ENCODE assay signal across 19 cellular contexts in the genomic region with DNA sequence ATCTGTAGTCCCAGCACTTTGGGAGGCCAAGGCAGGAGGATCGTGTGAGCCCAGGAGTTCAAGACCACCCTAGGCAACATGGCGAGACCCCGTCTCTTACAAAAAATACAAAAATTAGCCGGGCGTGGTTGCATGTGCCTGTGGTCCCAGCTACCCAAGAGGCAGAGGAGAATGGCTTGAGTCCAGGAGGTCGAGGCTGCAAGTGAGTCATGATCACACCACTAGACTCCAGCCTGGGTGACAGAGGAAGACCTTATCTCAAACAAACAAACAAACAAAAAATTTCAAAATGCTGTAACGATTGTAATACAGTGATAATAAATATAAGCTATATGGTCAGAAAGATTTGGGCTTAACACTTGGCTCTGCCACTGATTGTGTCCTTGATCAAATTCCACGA. TPM values are rescaled to one million over a fixed set of nuclear protein-coding genes. Genes with fewer than 3 reads are reported as not detected.
DNase-seq lines count a peak whose midpoint lies in the region; ATAC-seq, FAIRE-seq and TF ChIP-seq lines count a peak whose summit lies in the region.
"Had no signal": no experiment of that assay in that cellular context is flagged by ENCODE, and none has a peak within 500 bp of the region (broad histone marks: within the 10 kb centered on the region; RNA-seq: fewer than 3 reads in every experiment).

No MANE protein-coding gene starts in this region.

- DNase-seq in GM18507 (ENCODE audit: extremely low spot score, insufficient read length, low read depth) = no peak
- DNase-seq in RPMI7951 (ENCODE audit: low read depth) = peak; percentile 16
- DNase-seq in choroid plexus epithelial cell (ENCODE audit: low read depth) = peak; percentile 40
- peak; percentile 55 for DNase-seq in myocyte (ENCODE audit: low read depth)
- DNase-seq in left colon = no peak
- no peak for DNase-seq in DMS114 treated with DMSO at 0.1 percent for 48 hours (lab: John Stamatoyannopoulos, UW; ENCODE audit: unreplicated experiment)
- DNase-seq: CD8-positive, alpha-beta T cell; KBM-7; NCI-H1092; NCI-H1436 treated with DMSO at 0.1 percent for 48 hours; NCI-H2029 treated with DMSO at 0.1 percent for 48 hours; NCI-H2171; NCI-H446; NCI-H526 treated with DMSO at 0.1 percent for 48 hours; SHP77 had no signal

- ATAC-seq in GM18520 (IDR thresholded peaks at IDR 0.05; ENCODE audit: unreplicated experiment) (no peak), left colon (no peak)
- ATAC-seq: CD8-positive, alpha-beta T cell; SK-N-SH treated with all-trans-retinoic acid at 6 μM for 48 hours had no signal

- FAIRE-seq in GM18507 (lab: Jason Lieb, UNC) = peak; percentile 31
- FAIRE-seq: RCC 7860 had no signal

- intact Hi-C loops in left colon (cut with DNase I, micrococcal nuclease) = no loop called here

- no peak overlapping the region for H3K4me3 ChIP-seq in choroid plexus epithelial cell (ENCODE audit: low read depth, low read length)
- H3K4me3 ChIP-seq: BLaER1 had no signal

- no peak for TF ChIP-seq CTCF in choroid plexus epithelial cell (conservative IDR thresholded peaks at IDR 0.05; ENCODE audit: low read depth, low read length)

RNA-seq across cellular contexts. Expression of gene SLC25A4, which starts 24.1 kb away (rescaled TPM):
- total RNA-seq in RPMI7951 (2014; rRNA removed; shearing (Covaris generic)) = 9.0 and 13.3 TPM in 2 replicates
- 47.7 and 96.2 TPM in 2 replicates for total RNA-seq in myocyte
- 34.1 TPM for polyA plus RNA-seq in myocyte (2012)
- total RNA-seq in left colon = 10 to 100 TPM; 37.9 to 43.9 TPM

RNA-seq across cellular contexts. Expression of gene CFAP97, which starts 36.6 kb away (rescaled TPM):
- total RNA-seq in RPMI7951 (2014; rRNA removed; shearing (Covaris generic)) = 23.7 and 28.1 TPM in 2 replicates
- total RNA-seq in myocyte (36.2 and 46.8 TPM in 2 replicates), left colon (10 to 100 TPM; 13.9 to 14.0 TPM)
- 9.8 TPM for polyA plus RNA-seq in myocyte (2012)

RNA-seq across cellular contexts. Expression of gene SNX25, which starts 42.2 kb away (rescaled TPM):
- 16.1 and 18.3 TPM in 2 replicates for total RNA-seq in RPMI7951 (2014; rRNA removed; shearing (Covaris generic))
- total RNA-seq in myocyte (12.9 and 16.7 TPM in 2 replicates), left colon (10 to 100 TPM; 10.6 to 24.2 TPM)
- polyA plus RNA-seq in myocyte (2012) = 7.1 TPM

Comparison
In these comparisons a context has a peak if more than half of its experiments do, and no peak if none do; other contexts are left out.
1. DNase-seq: peak in RPMI7951 (single experiment), choroid plexus epithelial cell (single experiment) and myocyte (single experiment); none in GM18507 (single experiment), left colon (0 of 2) and DMS114 treated with DMSO at 0.1 percent for 48 hours (single experiment).